In the genomic region with DNA sequence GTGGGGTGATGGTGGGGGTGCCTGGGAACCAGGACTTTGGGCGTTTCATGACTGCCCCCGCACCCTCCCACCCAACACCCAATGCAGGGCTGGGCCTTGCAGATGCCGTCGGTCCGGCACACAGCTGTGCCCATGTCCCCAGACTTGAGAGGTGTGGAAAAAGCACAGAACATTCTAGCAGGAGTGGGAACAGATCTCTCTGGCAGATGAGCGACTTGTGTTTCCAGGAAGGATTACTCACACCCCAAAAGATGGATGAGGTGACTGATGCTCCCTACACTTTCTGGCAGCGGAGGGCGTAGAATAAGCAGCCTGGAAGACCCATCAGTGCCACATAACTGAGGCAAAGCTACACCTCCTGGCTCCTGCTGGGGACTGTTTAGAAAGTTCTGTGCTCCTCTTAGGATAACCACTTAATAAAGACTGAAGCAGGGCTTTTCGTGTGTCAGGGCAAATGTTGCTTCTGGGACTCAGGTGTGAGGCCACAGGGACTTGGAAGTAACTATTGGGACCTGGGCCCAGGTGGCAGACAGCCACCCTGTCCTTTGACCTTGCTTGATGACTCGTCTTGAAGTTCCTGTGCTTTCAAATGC, we compare ENCODE assay signal across 24 cellular contexts. TPM values are rescaled to one million over a fixed set of nuclear protein-coding genes. Genes with fewer than 3 reads are reported as not detected.
DNase-seq lines count a peak whose midpoint lies in the region; ATAC-seq and TF ChIP-seq lines count a peak whose summit lies in the region.
"Had no signal": no experiment of that assay in that cellular context is flagged by ENCODE, and none has a peak within 500 bp of the region (broad histone marks: within the 10 kb centered on the region; RNA-seq: fewer than 3 reads in every experiment).

No MANE protein-coding gene starts in this region.

- peaks cover 6% of the 10 kb centered on the region for H3K4me1 ChIP-seq in HEK293 (ENCODE audit: control insufficient read depth, insufficient read depth, low read length)
- H3K4me1 ChIP-seq in upper lobe of left lung = peaks cover 0 to 7% (median 0%) of the 10 kb centered on the region in 4 donors
- H3K4me1 ChIP-seq in SJCRH30 = peaks cover 10% of the 10 kb centered on the region
- H3K4me1 ChIP-seq: right atrium auricular region had no signal

- CTCF ChIA-PET in HEK293 (lab: Yijun Ruan, JAX) = no interaction called here

- TF ChIP-seq CTCF in HEK293 (tag by site-specific recombination; IDR thresholded peaks at IDR 0.05) (no peak), omental fat pad (IDR thresholded peaks at IDR 0.05) (no peak), upper lobe of left lung (IDR thresholded peaks at IDR 0.05) (no peak)

- ATAC-seq in esophagus mucosa = peak; percentile 18
- peak; percentile 63 for ATAC-seq in omental fat pad (ENCODE audit: low FRiP score)
- ATAC-seq in upper lobe of left lung (ENCODE audit: low FRiP score in 2 of 2) = peak; percentile 2 to 52
- no peak for ATAC-seq in HG03108 (IDR thresholded peaks at IDR 0.05; ENCODE audit: unreplicated experiment)
- no peak for ATAC-seq in HG03196 (IDR thresholded peaks at IDR 0.05; ENCODE audit: unreplicated experiment)
- ATAC-seq: GM23338 had no signal

- H3K9me3 ChIP-seq in HEK293 (ENCODE audit: control insufficient read depth, insufficient read depth, low read depth, low read length) = no peaks in the 10 kb centered on the region
- no peaks in the 10 kb centered on the region for H3K9me3 ChIP-seq in upper lobe of left lung
- no peaks in the 10 kb centered on the region for H3K9me3 ChIP-seq in SJCRH30 (replicated peaks)
- H3K9me3 ChIP-seq: right atrium auricular region had no signal

- H3K4me3 ChIP-seq in HEK293 (ENCODE audit: low read depth, low read length) = no peak overlapping the region
- H3K4me3 ChIP-seq in upper lobe of left lung = no peak overlapping the region
- H3K4me3 ChIP-seq in SJCRH30 = no peak overlapping the region
- H3K4me3 ChIP-seq: GM23338, right atrium auricular region had no signal

- H3K27me3 ChIP-seq in upper lobe of left lung (no peaks in the 10 kb centered on the region), SJCRH30 (no peaks in the 10 kb centered on the region)
- H3K27me3 ChIP-seq: right atrium auricular region had no signal

- POLR2A ChIA-PET in HEK293 (lab: Yijun Ruan, JAX) = no interaction called here

- DNase-seq in omental fat pad (ENCODE audit: low spot score) (no peak), upper lobe of left lung (no peak), SJCRH30 (no peak)
- DNase-seq: activated CD4-positive, alpha-beta T cell treated with anti-CD3 and anti-CD28 coated beads for 1 hour; activated naive CD4-positive, alpha-beta T cell treated with anti-CD3 and anti-CD28 coated beads for 36 hours; activated T-cell treated with anti-CD3 and anti-CD28 coated beads, Interleukin-2, amount 50 U/mL, for 48 hours; cerebellar nuclear complex; DND-41; kidney glomerular epithelial cell; NCI-H1105; NCI-H2081; occipital lobe; OCI-M1; SHP77; stimulated activated CD4-positive, alpha-beta T cell treated with anti-CD3 and anti-CD28 coated beads, Interleukin-15, amount 100 ng/mL, for 24 hours; stimulated activated CD8-positive, alpha-beta memory T cell treated with anti-CD3 and anti-CD28 coated beads, Interleukin-4, amount 100 ng/mL, for 48 hours had no signal

- WGBS in upper lobe of left lung, 2 donors = 74 to 83% methylated on average over 6 to 10 of the region's 10 CpGs

- H3K27ac ChIP-seq in HEK293 (ENCODE audit: extremely low read depth, low read depth, low read length) (no peak overlapping the region), upper lobe of left lung (peak overlapping the region; percentile 42 to 65 (median 52)), SJCRH30 (no peak overlapping the region)
- H3K27ac ChIP-seq: right atrium auricular region had no signal

- TF ChIP-seq EP300 in upper lobe of left lung (IDR thresholded peaks at IDR 0.05) = peak in 3 of 4 donors; percentile 61 to 72 (median 69)

- H3K36me3 ChIP-seq in HEK293 (ENCODE audit: control insufficient read depth in 2 of 2, insufficient read depth in 1 of 2, low read length in 2 of 2) (peaks cover 0 to 85% of the 10 kb centered on the region in 2 experiments; a peak in 1 of 3 replicates), upper lobe of left lung (no peaks in the 10 kb centered on the region), SJCRH30 (no peaks in the 10 kb centered on the region)

- TF ChIP-seq POLR2A in upper lobe of left lung (IDR thresholded peaks at IDR 0.05) = no peak

TF ChIP-seq in HEK293, 187 proteins besides CTCF, POLR2A, EP300 and RAD21:
- TF ChIP-seq ZNF341 (tag by site-specific recombination; IDR thresholded peaks at IDR 0.05; ENCODE audit: low read depth) (peak; percentile 63; the same call in 1 of the 2 replicates), ZNF555 (tag by site-specific recombination; conservative IDR thresholded peaks at IDR 0.05) (no peak)

RNA-seq across cellular contexts. Expression of gene FBLN1, which starts 24.2 kb away (rescaled TPM):
- total RNA-seq in esophagus mucosa (39.5 TPM), omental fat pad (100 to 1,000 TPM; 131 to 349 (median 293) TPM), upper lobe of left lung (100 to 1,000 TPM in 4 of 6 donors, 10 to 100 TPM in 2; 63.9 to 523 (median 207) TPM)
- 19.6 and 21.0 TPM in 2 replicates for total RNA-seq in SJCRH30 (2014; rRNA removed; shearing (Covaris generic))
- total RNA-seq: activated CD8-positive, alpha-beta memory T cell treated with anti-CD3 and anti-CD28 coated beads for 36 hours; activated naive CD4-positive, alpha-beta T cell treated with anti-CD3 and anti-CD28 coated beads for 36 hours; B cell had no signal

Comparison
In these comparisons a context has a peak if more than half of its experiments do, and no peak if none do; other contexts are left out.
1. H3K27ac ChIP-seq: peak in upper lobe of left lung (4 of 4); none in HEK293 (single experiment) and SJCRH30 (single experiment).
2. ATAC-seq: peak in esophagus mucosa (single experiment), omental fat pad (single experiment) and upper lobe of left lung (2 of 2); none in HG03108 (single experiment) and HG03196 (single experiment).